ENCODE assay signal across 1 cellular context in genomic region chr11:111532365-111532709, GRCh38.
TF ChIP-seq lines count a peak whose summit lies in the region.

No MANE protein-coding gene starts in this region.

TF ChIP-seq in H1, 55 proteins besides CTCF, POLR2A, EP300 and RAD21:
- TF ChIP-seq TEAD4 (IDR thresholded peaks at IDR 0.05; ENCODE audit: low read depth, low read length) = no peak
- no peak for TF ChIP-seq ATF3 (IDR thresholded peaks at IDR 0.05; ENCODE audit: insufficient read depth, low read depth, low read length)
- TF ChIP-seq CEBPB (IDR thresholded peaks at IDR 0.05; ENCODE audit: low read depth, low read length) = peak; percentile 43
- no peak for TF ChIP-seq TBP (IDR thresholded peaks at IDR 0.05; ENCODE audit: low read depth, low read length)
TF ChIP-seq in H1: peak in this region for 1.
